In genomic region chr1:45569962-45570581, GRCh38 we compare ENCODE assay signal across 8 cellular contexts. TPM values are rescaled to one million over a fixed set of nuclear protein-coding genes. Genes with fewer than 3 reads are reported as not detected.
A peak's percentile ranks its signal among the peaks of the same experiment; 100 is the strongest.
DNase-seq lines count a peak whose midpoint lies in the region; ATAC-seq and TF ChIP-seq lines count a peak whose summit lies in the region.

No MANE protein-coding gene starts in this region.

- ATAC-seq in HG03159 (IDR thresholded peaks at IDR 0.05; ENCODE audit: unreplicated experiment) (peak; percentile 70), lung (ENCODE audit: insufficient read depth, low FRiP score) (peak; percentile 89), GM19324 (IDR thresholded peaks at IDR 0.05; ENCODE audit: low FRiP score, unreplicated experiment) (no peak)

- TF ChIP-seq CTCF in lung (IDR thresholded peaks at IDR 0.05; ENCODE audit: control extremely low read depth, extremely low read depth), result peak; percentile 99

- no peaks in the 10 kb centered on the region for H3K27me3 ChIP-seq in lung (ENCODE audit: control insufficient read depth, insufficient read depth)

- in situ Hi-C loops in G401 (cut with HindIII; ENCODE audit: low sequenced_read_pairs), result no loop called here

- peak; percentile 89 for DNase-seq in G401 (ENCODE audit: low spot score)
- peak; percentile 56 for DNase-seq in NCI-H460 (ENCODE audit: extremely low read depth, low read depth)
- DNase-seq in activated CD4-positive, alpha-beta T cell treated with anti-CD3 and anti-CD28 coated beads, Interleukin-2, amount 50 U/mL, for 1 hour, result peak; percentile 66
- peak; percentile 89 for DNase-seq in dermis blood vessel endothelial cell
- peak; percentile 72 for DNase-seq in lung (ENCODE audit: low spot score)
- peak; percentile 40 for DNase-seq in stimulated activated CD8-positive, alpha-beta memory T cell treated with anti-CD3 and anti-CD28 coated beads, Interleukin-12 subunit alpha, Interleukin-12 subunit beta, amount 100 ng/mL, for 4 hours (ENCODE audit: low read depth)

- peaks cover 0 to 7% of the 10 kb centered on the region in 2 donors for H3K4me1 ChIP-seq in lung (ENCODE audit: control insufficient read depth in 2 of 2, insufficient read depth in 2 of 2, low read length in 2 of 2)

- no peak overlapping the region for H3K4me3 ChIP-seq in lung

- WGBS in lung, 2 donors, result 14 to 18% methylated on average over 8 of the region's 8 CpGs

- H3K9me3 ChIP-seq in lung (ENCODE audit: control insufficient read depth in 2 of 2, insufficient read depth in 1 of 2, low read length in 1 of 2), result no peaks in the 10 kb centered on the region

- peaks cover 0 to 31% of the 10 kb centered on the region in 2 donors for H3K36me3 ChIP-seq in lung (ENCODE audit: control insufficient read depth in 2 of 2, insufficient read depth in 2 of 2, low read length in 2 of 2)

- no peak overlapping the region for H3K27ac ChIP-seq in lung (ENCODE audit: low read depth in 1 of 2, low read length in 1 of 2)

RNA-seq across cellular contexts. Expression of gene NASP, which starts 13.8 kb away (rescaled TPM):
- 191 and 201 TPM in 2 replicates for total RNA-seq in G401 (2014; rRNA removed; shearing (Covaris generic))
- total RNA-seq in NCI-H460 (2014; rRNA removed; shearing (Covaris generic)), result 49.8 and 67.3 TPM in 2 replicates
- 140 and 194 TPM in 2 replicates for polyA plus RNA-seq in NCI-H460 (2014; cell fraction: nucleus; rRNA removed)
- total RNA-seq in dermis blood vessel endothelial cell, result 88.2 and 114 TPM in 2 replicates
- total RNA-seq in lung, result 10 to 100 TPM; 56.8 to 90.9 TPM
- polyA plus RNA-seq in lung, result 100 to 1,000 TPM in 1 of 2 donors, 10 to 100 TPM in 1; 87.8 to 110 TPM

RNA-seq across cellular contexts. Expression of gene AKR1A1, which starts 19.4 kb away (rescaled TPM):
- 116 TPM in 2 replicates for total RNA-seq in G401 (2014; rRNA removed; shearing (Covaris generic))
- 85.0 and 95.1 TPM in 2 replicates for total RNA-seq in NCI-H460 (2014; rRNA removed; shearing (Covaris generic))
- polyA plus RNA-seq in NCI-H460 (2014; cell fraction: nucleus; rRNA removed), result 123 and 148 TPM in 2 replicates
- total RNA-seq in dermis blood vessel endothelial cell (141 and 232 TPM in 2 replicates), lung (100 to 1,000 TPM in 1 of 2 donors, 10 to 100 TPM in 1; 92.6 to 214 TPM)
- 100 to 1,000 TPM; 208 to 212 TPM for polyA plus RNA-seq in lung

RNA-seq across cellular contexts. Expression of gene PRDX1, which starts 48.4 kb away (rescaled TPM):
- total RNA-seq in G401 (2014; rRNA removed; shearing (Covaris generic)), result 1,347 and 1,417 TPM in 2 replicates
- total RNA-seq in NCI-H460 (2014; rRNA removed; shearing (Covaris generic)), result 1,806 and 1,917 TPM in 2 replicates
- 2,189 and 2,288 TPM in 2 replicates for polyA plus RNA-seq in NCI-H460 (2014; cell fraction: nucleus; rRNA removed)
- total RNA-seq in dermis blood vessel endothelial cell (698 and 775 TPM in 2 replicates), lung (100 to 1,000 TPM; 208 to 443 TPM)
- 100 to 1,000 TPM; 649 to 926 TPM for polyA plus RNA-seq in lung

RNA-seq across cellular contexts. Expression of gene CCDC17, which starts 53.8 kb away (rescaled TPM):
- 0.06 and 3.5 TPM in 2 replicates for total RNA-seq in G401 (2014; rRNA removed; shearing (Covaris generic))
- 1.0 and 1.2 TPM in 2 replicates for total RNA-seq in NCI-H460 (2014; rRNA removed; shearing (Covaris generic))
- 0.38 and 1.5 TPM in 2 replicates for polyA plus RNA-seq in NCI-H460 (2014; cell fraction: nucleus; rRNA removed)
- 1.2 and 1.6 TPM in 2 replicates for total RNA-seq in dermis blood vessel endothelial cell
- total RNA-seq in lung, result 10 to 100 TPM; 24.0 to 53.7 TPM
- polyA plus RNA-seq in lung, result 10 to 100 TPM; 10.1 to 21.3 TPM
